ENCODE assay signal across 11 cellular contexts in the genomic region with DNA sequence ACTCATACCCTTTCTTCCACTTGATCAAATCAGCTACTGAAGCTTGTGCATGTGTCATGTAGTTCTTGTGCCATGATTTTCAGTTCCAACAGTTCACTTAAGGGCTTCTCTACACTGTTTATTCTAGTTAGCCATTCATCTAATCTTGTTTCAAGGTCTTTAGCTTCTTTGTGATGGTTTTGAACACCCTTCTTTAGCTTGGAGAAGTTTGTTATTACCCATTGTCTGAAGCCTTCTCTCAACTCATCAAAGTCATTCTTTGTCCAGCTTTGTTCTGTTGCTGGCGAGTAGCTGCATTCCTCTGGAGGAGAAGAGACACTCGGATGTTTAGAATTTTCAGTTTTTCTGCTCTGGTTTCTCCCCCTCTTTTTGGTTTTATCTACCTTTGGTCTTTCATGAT.
"Had no signal": no experiment of that assay in that cellular context is flagged by ENCODE, and none has a peak within 500 bp of the region (broad histone marks: within the 10 kb centered on the region; RNA-seq: fewer than 3 reads in every experiment).

No MANE protein-coding gene starts in this region.

- H3K9me3 ChIP-seq: HAP-1 had no signal

- FAIRE-seq: H1, H54 had no signal

- DNase-seq: GM23248, GOT3, H7, H9, HCEC 1CT, HFFc6 had no signal

- H3K27ac ChIP-seq: GM23248 had no signal

- H3K4me3 ChIP-seq: GM23248, GM23338, HAP-1 had no signal

- H3K9ac ChIP-seq: GM23248 had no signal

- H3K4me2 ChIP-seq: GM23338 had no signal

- H2AFZ ChIP-seq: GM23248, GM23338 had no signal

- H3K36me3 ChIP-seq: HAP-1 had no signal

- ATAC-seq: GM23338, HCT116 had no signal

- H3K4me1 ChIP-seq: HAP-1 had no signal
